ENCODE assay signal across 8 cellular contexts in genomic region chr4:103074598-103075434, GRCh38. TPM values are rescaled to one million over a fixed set of nuclear protein-coding genes. Genes with fewer than 3 reads are reported as not detected.
DNase-seq lines count a peak whose midpoint lies in the region; ATAC-seq and TF ChIP-seq lines count a peak whose summit lies in the region.

No MANE protein-coding gene starts in this region.

- TF ChIP-seq CTCF in right atrium auricular region (IDR thresholded peaks at IDR 0.05): no peak
- no peak for TF ChIP-seq CTCF in stomach (IDR thresholded peaks at IDR 0.05)

- H3K27ac ChIP-seq in SJCRH30 (no peak overlapping the region), muscle layer of duodenum (ENCODE audit: low read length) (no peak overlapping the region), right atrium auricular region (no peak overlapping the region), stomach (peak overlapping the region in 1 of 5 donors; percentile 89)

- TF ChIP-seq EP300 in stomach (IDR thresholded peaks at IDR 0.05): no peak

- H3K27me3 ChIP-seq in SJCRH30 (no peaks in the 10 kb centered on the region), muscle layer of duodenum (ENCODE audit: low read depth, low read length) (no peaks in the 10 kb centered on the region), right atrium auricular region (no peaks in the 10 kb centered on the region), stomach (no peaks in the 10 kb centered on the region)

- H3K36me3 ChIP-seq in SJCRH30 (peaks cover 4% of the 10 kb centered on the region; the same call in 1 of the 2 replicates), muscle layer of duodenum (ENCODE audit: control insufficient read depth in 1 of 2, insufficient read depth in 2 of 2, low read length in 2 of 2) (peaks cover 0 to 5% of the 10 kb centered on the region in 2 donors), right atrium auricular region (peaks cover 4% of the 10 kb centered on the region), stomach (peaks cover 0 to 4% (median 4%) of the 10 kb centered on the region in 4 donors)

- DNase-seq in SJCRH30 (no peak), right atrium auricular region (ENCODE audit: low spot score) (no peak), DMS153 treated with DMSO at 0.1 percent for 48 hours (lab: John Stamatoyannopoulos, UW; ENCODE audit: unreplicated experiment) (no peak), stomach (no peak), anterior cingulate cortex (lab: John Stamatoyannopoulos, UW) (no peak)

- no peak for TF ChIP-seq POLR2A in stomach (IDR thresholded peaks at IDR 0.05)

- peaks cover 4% of the 10 kb centered on the region; the same call in 1 of the 2 replicates for H3K4me1 ChIP-seq in SJCRH30
- H3K4me1 ChIP-seq in muscle layer of duodenum (ENCODE audit: control insufficient read depth in 1 of 2, insufficient read depth in 2 of 2, low read length in 2 of 2): peaks cover 0 to 9% of the 10 kb centered on the region in 2 donors
- peaks cover 0 to 15% of the 10 kb centered on the region in 2 donors for H3K4me1 ChIP-seq in right atrium auricular region
- peaks cover 20 to 41% (median 28%) of the 10 kb centered on the region in 4 donors for H3K4me1 ChIP-seq in stomach

- H3K9me3 ChIP-seq in SJCRH30 (replicated peaks) (no peaks in the 10 kb centered on the region), muscle layer of duodenum (ENCODE audit: control insufficient read depth in 1 of 2, low read length in 2 of 2) (no peaks in the 10 kb centered on the region), right atrium auricular region (no peaks in the 10 kb centered on the region), stomach (no peaks in the 10 kb centered on the region)

- H3K4me3 ChIP-seq in SJCRH30 (peak overlapping the region; percentile 96; the same call in 1 of the 2 replicates), muscle layer of duodenum (ENCODE audit: low read depth in 1 of 2, low read length in 2 of 2) (peak overlapping the region; percentile 72 to 84), right atrium auricular region (no peak overlapping the region), stomach (peak overlapping the region in 2 of 4 donors; percentile 71 to 78)

- peak; percentile 41 for ATAC-seq in GM18858 (IDR thresholded peaks at IDR 0.05; ENCODE audit: unreplicated experiment)
- peak; percentile 30 for ATAC-seq in HG02759 (IDR thresholded peaks at IDR 0.05; ENCODE audit: unreplicated experiment)

- intact Hi-C loops in stomach (cut with DNase I; ENCODE audit: low total_unique reads): no loop called here

- 78 to 83% (median 80%) methylated on average over 10 of the region's 10 CpGs for WGBS in stomach, 5 donors

RNA-seq across cellular contexts. Expression of gene SLC9B2, which starts 1.7 kb away (rescaled TPM):
- 16.8 and 20.6 TPM in 2 replicates for total RNA-seq in SJCRH30 (2014; rRNA removed; shearing (Covaris generic))
- total RNA-seq in right atrium auricular region (1 to 10 TPM; 5.7 to 9.4 TPM), stomach (10 to 100 TPM in 2 of 5 donors, 1 to 10 TPM in 3; 1.7 to 26.3 (median 8.0) TPM)
- polyA plus RNA-seq in stomach: 10 to 100 TPM in 2 of 3 donors, 1 to 10 TPM in 1; 3.5 to 13.0 (median 12.1) TPM

RNA-seq across cellular contexts. Expression of gene BDH2, which starts 24.8 kb away (rescaled TPM):
- 98.9 and 109 TPM in 2 replicates for total RNA-seq in SJCRH30 (2014; rRNA removed; shearing (Covaris generic))
- 10 to 100 TPM; 32.8 to 36.4 TPM for total RNA-seq in right atrium auricular region
- total RNA-seq in stomach: 10 to 100 TPM in 4 of 5 donors, 1 to 10 TPM in 1; 3.5 to 74.7 (median 41.4) TPM
- 10 to 100 TPM; 45.9 to 65.4 (median 60.2) TPM for polyA plus RNA-seq in stomach

RNA-seq across cellular contexts. Expression of gene SLC9B1, which starts 55.3 kb away (rescaled TPM):
- total RNA-seq in SJCRH30 (2014; rRNA removed; shearing (Covaris generic)): 0.22 and 0.91 TPM in 2 replicates
- total RNA-seq in right atrium auricular region: 1 to 10 TPM in 1 of 2 donors, not detected in 1; 3.3 TPM
- 10 to 100 TPM in 1 of 5 donors, 1 to 10 TPM in 1, not detected in 3; 3.7 to 21.4 TPM for total RNA-seq in stomach
- polyA plus RNA-seq in stomach: under 1 TPM in 1 of 3 donors, not detected in 2; 0.15 TPM

Comparison
In these comparisons a context has a peak if more than half of its experiments do, and no peak if none do; other contexts are left out.
1. H3K4me3 ChIP-seq: peak in SJCRH30 (single experiment) and muscle layer of duodenum (2 of 2); none in right atrium auricular region (0 of 2).